ENCODE assay signal across 1 cellular context in the genomic region with DNA sequence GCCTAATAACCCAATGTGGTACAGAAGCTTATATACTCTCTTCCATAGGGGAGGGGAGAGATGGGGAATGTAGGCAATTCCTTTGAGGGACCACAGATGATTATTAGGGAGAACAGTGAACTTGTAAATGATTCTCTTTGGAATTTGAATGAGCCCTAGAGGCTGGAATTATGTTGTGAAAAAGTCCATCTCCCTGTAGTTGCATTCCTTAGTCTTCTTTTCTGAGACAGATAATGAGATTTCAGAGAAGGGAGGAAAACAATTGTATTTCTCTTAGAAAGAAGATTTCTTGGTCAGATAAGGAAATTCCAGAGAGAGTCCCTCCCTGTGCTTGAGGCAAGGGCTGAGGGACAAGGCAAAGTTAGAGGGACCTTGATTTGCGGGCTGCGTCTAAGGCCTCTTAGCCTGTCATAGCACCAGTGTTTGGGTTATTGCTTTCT.
TF ChIP-seq lines count a peak whose summit lies in the region.

No MANE protein-coding gene starts in this region.

TF ChIP-seq in GM23338, 12 proteins besides CTCF, POLR2A, EP300 and RAD21 (continued from another document):
- no peak for TF ChIP-seq NANOG (IDR thresholded peaks at IDR 0.05; ENCODE audit: borderline replicate concordance)
- TF ChIP-seq EZH2phosphoT487 (IDR thresholded peaks at IDR 0.05; ENCODE audit: unreplicated experiment) = no peak
- TF ChIP-seq JUNB (IDR thresholded peaks at IDR 0.05; ENCODE audit: unreplicated experiment) = no peak
- TF ChIP-seq ZNF331 (CRISPR knock-in tag; IDR thresholded peaks at IDR 0.05; ENCODE audit: low read depth) = no peak
- no peak for TF ChIP-seq CREB1 (CRISPR knock-in tag; IDR thresholded peaks at IDR 0.05; ENCODE audit: low read depth)
- TF ChIP-seq POLR2AphosphoS5 (IDR thresholded peaks at IDR 0.05; ENCODE audit: low read depth) = no peak
- TF ChIP-seq ZNF114 (CRISPR knock-in tag; IDR thresholded peaks at IDR 0.05) = no peak
- TF ChIP-seq, protein P1, sequence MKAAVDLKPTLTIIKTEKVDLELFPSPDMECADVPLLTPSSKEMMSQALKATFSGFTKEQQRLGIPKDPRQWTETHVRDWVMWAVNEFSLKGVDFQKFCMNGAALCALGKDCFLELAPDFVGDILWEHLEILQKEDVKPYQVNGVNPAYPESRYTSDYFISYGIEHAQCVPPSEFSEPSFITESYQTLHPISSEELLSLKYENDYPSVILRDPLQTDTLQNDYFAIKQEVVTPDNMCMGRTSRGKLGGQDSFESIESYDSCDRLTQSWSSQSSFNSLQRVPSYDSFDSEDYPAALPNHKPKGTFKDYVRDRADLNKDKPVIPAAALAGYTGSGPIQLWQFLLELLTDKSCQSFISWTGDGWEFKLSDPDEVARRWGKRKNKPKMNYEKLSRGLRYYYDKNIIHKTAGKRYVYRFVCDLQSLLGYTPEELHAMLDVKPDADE (IDR thresholded peaks at IDR 0.05) = no peak
- no peak for TF ChIP-seq EZH2 (IDR thresholded peaks at IDR 0.05; ENCODE audit: low read depth, unreplicated experiment)
- TF ChIP-seq, protein P2, sequence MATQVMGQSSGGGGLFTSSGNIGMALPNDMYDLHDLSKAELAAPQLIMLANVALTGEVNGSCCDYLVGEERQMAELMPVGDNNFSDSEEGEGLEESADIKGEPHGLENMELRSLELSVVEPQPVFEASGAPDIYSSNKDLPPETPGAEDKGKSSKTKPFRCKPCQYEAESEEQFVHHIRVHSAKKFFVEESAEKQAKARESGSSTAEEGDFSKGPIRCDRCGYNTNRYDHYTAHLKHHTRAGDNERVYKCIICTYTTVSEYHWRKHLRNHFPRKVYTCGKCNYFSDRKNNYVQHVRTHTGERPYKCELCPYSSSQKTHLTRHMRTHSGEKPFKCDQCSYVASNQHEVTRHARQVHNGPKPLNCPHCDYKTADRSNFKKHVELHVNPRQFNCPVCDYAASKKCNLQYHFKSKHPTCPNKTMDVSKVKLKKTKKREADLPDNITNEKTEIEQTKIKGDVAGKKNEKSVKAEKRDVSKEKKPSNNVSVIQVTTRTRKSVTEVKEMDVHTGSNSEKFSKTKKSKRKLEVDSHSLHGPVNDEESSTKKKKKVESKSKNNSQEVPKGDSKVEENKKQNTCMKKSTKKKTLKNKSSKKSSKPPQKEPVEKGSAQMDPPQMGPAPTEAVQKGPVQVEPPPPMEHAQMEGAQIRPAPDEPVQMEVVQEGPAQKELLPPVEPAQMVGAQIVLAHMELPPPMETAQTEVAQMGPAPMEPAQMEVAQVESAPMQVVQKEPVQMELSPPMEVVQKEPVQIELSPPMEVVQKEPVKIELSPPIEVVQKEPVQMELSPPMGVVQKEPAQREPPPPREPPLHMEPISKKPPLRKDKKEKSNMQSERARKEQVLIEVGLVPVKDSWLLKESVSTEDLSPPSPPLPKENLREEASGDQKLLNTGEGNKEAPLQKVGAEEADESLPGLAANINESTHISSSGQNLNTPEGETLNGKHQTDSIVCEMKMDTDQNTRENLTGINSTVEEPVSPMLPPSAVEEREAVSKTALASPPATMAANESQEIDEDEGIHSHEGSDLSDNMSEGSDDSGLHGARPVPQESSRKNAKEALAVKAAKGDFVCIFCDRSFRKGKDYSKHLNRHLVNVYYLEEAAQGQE (IDR thresholded peaks at IDR 0.05; ENCODE audit: unreplicated experiment) = no peak
